In the genomic region with DNA sequence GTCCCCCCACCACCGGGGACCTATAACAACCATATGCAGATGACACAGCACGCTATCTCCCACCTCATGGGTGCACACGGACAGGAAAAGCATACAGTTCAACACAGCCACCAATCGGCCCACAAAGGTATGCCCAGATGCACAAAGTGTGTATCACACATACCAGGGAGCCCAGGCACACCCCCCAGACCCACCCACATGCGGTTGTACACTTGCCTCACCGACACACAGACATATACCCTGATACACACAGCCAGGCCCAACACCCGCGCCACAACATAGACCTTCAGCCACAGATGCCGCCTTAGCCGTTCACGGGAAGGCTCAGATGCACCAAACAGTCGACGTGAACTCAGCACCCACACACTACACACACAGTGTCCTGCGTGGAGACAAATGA, we compare ENCODE assay signal across 26 cellular contexts. TPM values are rescaled to one million over a fixed set of nuclear protein-coding genes. Genes with fewer than 3 reads are reported as not detected.
A peak's percentile ranks its signal among the peaks of the same experiment; 100 is the strongest.
DNase-seq lines count a peak whose midpoint lies in the region; ATAC-seq and TF ChIP-seq lines count a peak whose summit lies in the region.
"Had no signal": no experiment of that assay in that cellular context is flagged by ENCODE, and none has a peak within 500 bp of the region (broad histone marks: within the 10 kb centered on the region; RNA-seq: fewer than 3 reads in every experiment).

No MANE protein-coding gene starts in this region.

- peaks cover 56% of the 10 kb centered on the region for H3F3A ChIP-seq in GM23338 (replicated peaks; ENCODE audit: low read depth)

- peaks cover 16% of the 10 kb centered on the region for H3K36me3 ChIP-seq in GM23338 (ENCODE audit: insufficient read depth)
- no peaks in the 10 kb centered on the region for H3K36me3 ChIP-seq in KOPT-K1 (ENCODE audit: insufficient read depth, low read length)
- peaks cover 39% of the 10 kb centered on the region for H3K36me3 ChIP-seq in WERI-Rb-1
- H3K36me3 ChIP-seq in ascending aorta = peaks cover 11 to 21% of the 10 kb centered on the region in 2 donors
- H3K36me3 ChIP-seq: ovary, Peyer's patch, transverse colon had no signal

- TF ChIP-seq CTCF in GM23338 (conservative IDR thresholded peaks at IDR 0.05; ENCODE audit: low read depth in 2 of 2) (no peak), nephron progenitor cell (IDR thresholded peaks at IDR 0.05) (no peak), WERI-Rb-1 (IDR thresholded peaks at IDR 0.05; ENCODE audit: low read depth, low read length) (no peak), ascending aorta (IDR thresholded peaks at IDR 0.05) (no peak)

- intact Hi-C loops in ascending aorta (cut with DNase I) = no loop called here

- H3K27ac Mint-ChIP-seq in GM23338 (peak overlapping the region; percentile 42), nephron progenitor cell (peak overlapping the region; percentile 58)
- H3K27ac Mint-ChIP-seq in effector memory CD8-positive, alpha-beta T cell = peak overlapping the region in 1 of 2 donors; percentile 90

- no peak overlapping the region for H3K4me3 ChIP-seq in GM23338
- H3K4me3 ChIP-seq in WERI-Rb-1 (ENCODE audit: low read depth, low read length) = no peak overlapping the region
- no peak overlapping the region for H3K4me3 ChIP-seq in ascending aorta
- H3K4me3 ChIP-seq: ovary, Peyer's patch, right atrium auricular region, spleen, transverse colon had no signal

- H3K36me3 Mint-ChIP-seq in GM23338 (ENCODE audit: low read depth) (peaks cover 28% of the 10 kb centered on the region), nephron progenitor cell (ENCODE audit: low read depth) (peaks cover 4% of the 10 kb centered on the region)
- H3K36me3 Mint-ChIP-seq in effector memory CD8-positive, alpha-beta T cell (ENCODE audit: insufficient read depth) = peaks cover 10% of the 10 kb centered on the region

- H3K27me3 ChIP-seq in GM23338 (ENCODE audit: insufficient read depth) (no peaks in the 10 kb centered on the region), WERI-Rb-1 (ENCODE audit: insufficient read depth, low read depth, severe bottlenecking) (no peaks in the 10 kb centered on the region), ascending aorta (no peaks in the 10 kb centered on the region)
- H3K27me3 ChIP-seq: ovary, Peyer's patch, right atrium auricular region, transverse colon had no signal

- H3K4me1 ChIP-seq in GM23338 (ENCODE audit: insufficient read depth) (peaks cover 26% of the 10 kb centered on the region), ascending aorta (no peaks in the 10 kb centered on the region)
- H3K4me1 ChIP-seq: Peyer's patch, right atrium auricular region, transverse colon had no signal

- no peaks in the 10 kb centered on the region for H3K9me3 ChIP-seq in KOPT-K1 (ENCODE audit: insufficient read depth, low read length, poor library complexity, severe bottlenecking)
- no peaks in the 10 kb centered on the region for H3K9me3 ChIP-seq in WERI-Rb-1 (ENCODE audit: severe bottlenecking)
- H3K9me3 ChIP-seq in ascending aorta = no peaks in the 10 kb centered on the region
- H3K9me3 ChIP-seq: ovary, Peyer's patch, right atrium auricular region, spleen, transverse colon had no signal

- ATAC-seq in GM23338 = no peak
- ATAC-seq in effector memory CD8-positive, alpha-beta T cell (replicated peaks) = peak; percentile 24
- ATAC-seq: CD8-positive, alpha-beta T cell; esophagus mucosa had no signal

- H4K20me1 ChIP-seq in GM23338 (replicated peaks; ENCODE audit: insufficient read depth) = peaks cover 39% of the 10 kb centered on the region

- H3K9me3 Mint-ChIP-seq in GM23338 (no peaks in the 10 kb centered on the region), nephron progenitor cell (no peaks in the 10 kb centered on the region)
- no peaks in the 10 kb centered on the region for H3K9me3 Mint-ChIP-seq in effector memory CD8-positive, alpha-beta T cell
- H3K9me3 Mint-ChIP-seq: activated naive CD4-positive, alpha-beta T cell treated with anti-CD3 and anti-CD28 coated beads for 36 hours; CD8-positive, alpha-beta T cell had no signal

- no peaks in the 10 kb centered on the region for H3K9me2 ChIP-seq in GM23338 (ENCODE audit: insufficient read depth)

- no peak overlapping the region for H3K4me2 ChIP-seq in GM23338

- DNase-seq in GM23338 (ENCODE audit: low spot score) (no peak), nephron progenitor cell (no peak), WERI-Rb-1 (no peak), superior temporal gyrus (ENCODE audit: extremely low spot score) (no peak), ascending aorta (ENCODE audit: low spot score in 2 of 2) (no peak), occipital lobe (lab: John Stamatoyannopoulos, UW) (no peak)
- DNase-seq in effector memory CD8-positive, alpha-beta T cell = no peak
- DNase-seq: activated CD4-positive, CD25-positive, alpha-beta regulatory T cell; activated naive CD4-positive, alpha-beta T cell treated with anti-CD3 and anti-CD28 coated beads for 36 hours; activated T-cell treated with anti-CD3 and anti-CD28 coated beads, Interleukin-2, amount 50 U/mL, for 48 hours; CD8-positive, alpha-beta T cell; effector CD4-positive, alpha-beta T cell; NCI-H446 treated with DMSO at 0.1 percent for 48 hours; NK-92 treated with Interleukin-12 subunit alpha and Interleukin-12 subunit beta, amount 100 ng/mL, for 24 hours; ovary; Peyer's patch; spleen; stimulated activated CD4-positive, alpha-beta T cell treated with anti-CD3 and anti-CD28 coated beads, Interleukin-4, amount 100 ng/mL, for 1 hour; stimulated activated naive CD4-positive, alpha-beta T cell treated with Interleukin-2 at 50 U/mL for 16 hours; T-helper 9 cell; transverse colon had no signal

- H3K4me1 Mint-ChIP-seq in GM23338 = peaks cover 47% of the 10 kb centered on the region
- peaks cover 22 to 41% of the 10 kb centered on the region in 2 donors for H3K4me1 Mint-ChIP-seq in effector memory CD8-positive, alpha-beta T cell (ENCODE audit: low read depth in 2 of 2)
- peaks cover 53% of the 10 kb centered on the region for H3K4me1 Mint-ChIP-seq in nephron progenitor cell

- H3K27ac ChIP-seq in GM23338 (ENCODE audit: low read depth) = no peak overlapping the region
- peak overlapping the region; percentile 3 for H3K27ac ChIP-seq in KOPT-K1 (ENCODE audit: low read depth, low read length, poor library complexity, severe bottlenecking)
- H3K27ac ChIP-seq in WERI-Rb-1 = no peak overlapping the region
- no peak overlapping the region for H3K27ac ChIP-seq in ascending aorta
- H3K27ac ChIP-seq: HL-60, ovary, Peyer's patch, right atrium auricular region, spleen, transverse colon had no signal

- H3K27me3 Mint-ChIP-seq in GM23338 (ENCODE audit: insufficient read depth, low read depth, poor library complexity) (peaks cover 19% of the 10 kb centered on the region), nephron progenitor cell (ENCODE audit: low read depth, poor library complexity) (peaks cover 5% of the 10 kb centered on the region)
- no peaks in the 10 kb centered on the region for H3K27me3 Mint-ChIP-seq in effector memory CD8-positive, alpha-beta T cell

- H2AFZ ChIP-seq in GM23338 = no peak overlapping the region

- H3K4me3 Mint-ChIP-seq in GM23338 (no peak overlapping the region; the same call in 2 of the 3 replicates), nephron progenitor cell (no peak overlapping the region)
- H3K4me3 Mint-ChIP-seq in effector memory CD8-positive, alpha-beta T cell = no peak overlapping the region
- H3K4me3 Mint-ChIP-seq: activated naive CD4-positive, alpha-beta T cell treated with anti-CD3 and anti-CD28 coated beads for 36 hours; CD8-positive, alpha-beta T cell had no signal

- peaks cover 44% of the 10 kb centered on the region for H3K79me2 ChIP-seq in GM23338 (replicated peaks; ENCODE audit: insufficient read depth)

TF ChIP-seq in GM23338, 12 proteins besides CTCF, POLR2A, EP300 and RAD21 (continues in another document):
- TF ChIP-seq, protein P1, sequence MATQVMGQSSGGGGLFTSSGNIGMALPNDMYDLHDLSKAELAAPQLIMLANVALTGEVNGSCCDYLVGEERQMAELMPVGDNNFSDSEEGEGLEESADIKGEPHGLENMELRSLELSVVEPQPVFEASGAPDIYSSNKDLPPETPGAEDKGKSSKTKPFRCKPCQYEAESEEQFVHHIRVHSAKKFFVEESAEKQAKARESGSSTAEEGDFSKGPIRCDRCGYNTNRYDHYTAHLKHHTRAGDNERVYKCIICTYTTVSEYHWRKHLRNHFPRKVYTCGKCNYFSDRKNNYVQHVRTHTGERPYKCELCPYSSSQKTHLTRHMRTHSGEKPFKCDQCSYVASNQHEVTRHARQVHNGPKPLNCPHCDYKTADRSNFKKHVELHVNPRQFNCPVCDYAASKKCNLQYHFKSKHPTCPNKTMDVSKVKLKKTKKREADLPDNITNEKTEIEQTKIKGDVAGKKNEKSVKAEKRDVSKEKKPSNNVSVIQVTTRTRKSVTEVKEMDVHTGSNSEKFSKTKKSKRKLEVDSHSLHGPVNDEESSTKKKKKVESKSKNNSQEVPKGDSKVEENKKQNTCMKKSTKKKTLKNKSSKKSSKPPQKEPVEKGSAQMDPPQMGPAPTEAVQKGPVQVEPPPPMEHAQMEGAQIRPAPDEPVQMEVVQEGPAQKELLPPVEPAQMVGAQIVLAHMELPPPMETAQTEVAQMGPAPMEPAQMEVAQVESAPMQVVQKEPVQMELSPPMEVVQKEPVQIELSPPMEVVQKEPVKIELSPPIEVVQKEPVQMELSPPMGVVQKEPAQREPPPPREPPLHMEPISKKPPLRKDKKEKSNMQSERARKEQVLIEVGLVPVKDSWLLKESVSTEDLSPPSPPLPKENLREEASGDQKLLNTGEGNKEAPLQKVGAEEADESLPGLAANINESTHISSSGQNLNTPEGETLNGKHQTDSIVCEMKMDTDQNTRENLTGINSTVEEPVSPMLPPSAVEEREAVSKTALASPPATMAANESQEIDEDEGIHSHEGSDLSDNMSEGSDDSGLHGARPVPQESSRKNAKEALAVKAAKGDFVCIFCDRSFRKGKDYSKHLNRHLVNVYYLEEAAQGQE (IDR thresholded peaks at IDR 0.05; ENCODE audit: unreplicated experiment) = no peak
- TF ChIP-seq EZH2 (IDR thresholded peaks at IDR 0.05; ENCODE audit: low read depth, unreplicated experiment) = no peak

RNA-seq across cellular contexts. Expression of a gene that starts 5.5 kb away (rescaled TPM):
- 74.6 and 106 TPM in 2 replicates for total RNA-seq in GM23338 (2014; rRNA removed; shearing (Covaris generic))
- polyA plus RNA-seq in GM23338 (2016; fragmentation: Nextera tagmentation; extraction: Ambion mirVana) = 13.0 and 15.1 TPM in 2 replicates
- 27.0 TPM for total RNA-seq in ascending aorta
- total RNA-seq in occipital lobe = 19.5 TPM

RNA-seq across cellular contexts. Expression of a gene that starts 31.5 kb away (rescaled TPM):
- under 0.01 TPM in 1 of 2 replicates, not detected in the other for total RNA-seq in GM23338 (2014; rRNA removed; shearing (Covaris generic))
- not detected in 2 replicates for polyA plus RNA-seq in GM23338 (2016; fragmentation: Nextera tagmentation; extraction: Ambion mirVana)
- total RNA-seq in ascending aorta = under 0.01 TPM
- under 0.01 TPM for total RNA-seq in occipital lobe
- total RNA-seq: right atrium auricular region had no signal
- polyA plus RNA-seq: aorta, ovary, spleen had no signal

RNA-seq across cellular contexts. Expression of a gene that starts 53.2 kb away (rescaled TPM):
- total RNA-seq in GM23338 (2014; rRNA removed; shearing (Covaris generic)) = 107 and 129 TPM in 2 replicates
- 255 TPM in 2 replicates for polyA plus RNA-seq in GM23338 (2016; fragmentation: Nextera tagmentation; extraction: Ambion mirVana)
- total RNA-seq in ascending aorta (26.3 TPM), occipital lobe (5.6 TPM)
- total RNA-seq: activated naive CD4-positive, alpha-beta T cell treated with anti-CD3 and anti-CD28 coated beads for 36 hours; CD8-positive, alpha-beta T cell had no signal
